ENCODE assay signal across 9 cellular contexts in the genomic region with DNA sequence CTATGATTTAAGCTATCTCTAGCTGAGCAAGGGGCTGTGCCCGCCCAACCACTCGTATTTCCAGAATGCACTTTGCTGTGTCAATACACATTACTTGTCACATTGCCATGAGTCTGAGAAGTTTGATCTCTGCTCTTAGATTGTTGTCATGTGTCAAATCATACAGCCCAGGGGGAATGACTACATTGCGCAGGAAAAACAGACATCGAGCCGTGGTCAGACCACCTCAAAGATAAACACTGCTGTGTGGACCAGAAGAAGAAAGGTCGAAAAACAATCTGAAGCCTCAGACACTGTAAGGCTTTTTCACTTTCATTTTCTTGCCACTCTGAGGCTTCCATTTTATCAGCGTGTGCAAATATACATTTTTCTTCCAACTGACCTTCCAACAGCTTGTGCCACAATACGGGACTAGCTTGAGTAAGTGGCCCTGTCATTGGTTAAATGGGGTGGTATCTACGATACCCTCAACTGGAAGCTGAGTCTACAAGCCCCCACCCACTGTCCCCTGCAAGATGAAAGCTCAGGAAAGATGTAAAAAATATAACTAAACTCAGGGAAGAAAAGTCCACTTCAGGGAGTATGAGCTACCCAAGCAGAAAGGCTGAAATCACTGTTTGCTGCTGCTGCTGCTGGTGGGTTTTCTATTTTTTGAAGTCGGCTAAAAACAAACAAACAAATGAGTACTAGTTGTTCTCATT.
DNase-seq lines count a peak whose midpoint lies in the region; TF ChIP-seq lines count a peak whose summit lies in the region.
"Had no signal": no experiment of that assay in that cellular context is flagged by ENCODE, and none has a peak within 500 bp of the region (broad histone marks: within the 10 kb centered on the region; RNA-seq: fewer than 3 reads in every experiment).

No MANE protein-coding gene starts in this region.

- no peaks in the 10 kb centered on the region for H3K9me3 ChIP-seq in BLaER1
- no peaks in the 10 kb centered on the region for H3K9me3 ChIP-seq in ovary

- H4K20me1 ChIP-seq in BLaER1 = no peaks in the 10 kb centered on the region

- H3K9ac ChIP-seq in BLaER1 = peak overlapping the region; percentile 66

- H3K36me3 ChIP-seq in BLaER1 (no peaks in the 10 kb centered on the region), ovary (no peaks in the 10 kb centered on the region)

- TF ChIP-seq POLR2A in ovary (IDR thresholded peaks at IDR 0.05) = no peak

- 5 to 17% (median 6%) methylated on average over 10 of the region's 10 CpGs for WGBS in ovary, 3 donors

- H3K4me3 ChIP-seq in BLaER1 = peak overlapping the region; percentile 56
- H3K4me3 ChIP-seq in fibroblast of mammary gland (ENCODE audit: control insufficient read depth, low read depth, low read length) = peak overlapping the region; percentile 19
- H3K4me3 ChIP-seq in ovary = peak overlapping the region; percentile 19

- peak overlapping the region; percentile 47 for H3K27ac ChIP-seq in BLaER1
- H3K27ac ChIP-seq in ovary = peak overlapping the region in 1 of 2 donors; percentile 70

- no peaks in the 10 kb centered on the region for H3K27me3 ChIP-seq in BLaER1
- H3K27me3 ChIP-seq in ovary = no peaks in the 10 kb centered on the region

- peaks cover 58% of the 10 kb centered on the region for H3K4me1 ChIP-seq in BLaER1
- H3K4me1 ChIP-seq in ovary (ENCODE audit: insufficient read depth) = peaks cover 2% of the 10 kb centered on the region

- intact Hi-C loops in ovary (cut with DNase I) = no loop called here
- intact Hi-C loops in head of caudate nucleus (cut with DNase I) = no loop called here

- no peak for TF ChIP-seq EP300 in ovary (IDR thresholded peaks at IDR 0.05)

- DNase-seq in OCI-M1 (lab: John Stamatoyannopoulos, UW) = peak; percentile 78
- peak; percentile 83 for DNase-seq in fibroblast of mammary gland (ENCODE audit: low read depth)
- DNase-seq in ovary = no peak
- no peak for DNase-seq in head of caudate nucleus
- DNase-seq in NCI-H524 (lab: John Stamatoyannopoulos, UW) = no peak
- DNase-seq in NCI-H1694 treated with DMSO at 0.1 percent for 48 hours (lab: John Stamatoyannopoulos, UW) = no peak
- DNase-seq in NK-92 treated with Interleukin-12 subunit alpha and Interleukin-12 subunit beta, amount 100 ng/mL, for 24 hours (lab: John Stamatoyannopoulos, UW) = no peak
- DNase-seq: KBM-7 had no signal

- TF ChIP-seq CTCF in fibroblast of mammary gland (conservative IDR thresholded peaks at IDR 0.05; ENCODE audit: control insufficient read depth, insufficient read depth, low read depth, low read length) (no peak), ovary (IDR thresholded peaks at IDR 0.05) (no peak)

- H3K4me2 ChIP-seq in BLaER1 = peak overlapping the region; percentile 82

Comparison
In these comparisons a context has a peak if more than half of its experiments do, and no peak if none do; other contexts are left out.
1. DNase-seq: peak in OCI-M1 (single experiment) and fibroblast of mammary gland (single experiment); none in ovary (0 of 5), head of caudate nucleus (0 of 42), NCI-H524 (0 of 2), NCI-H1694 treated with DMSO at 0.1 percent for 48 hours (single experiment) and NK-92 treated with Interleukin-12 subunit alpha and Interleukin-12 subunit beta, amount 100 ng/mL, for 24 hours (single experiment).
2. Peak in every context shown above with its lines, with median percentiles within 50 percentile points of each other: H3K4me3 ChIP-seq.